In genomic region chr12:93850476-93850875, GRCh38 we compare ENCODE assay signal across 24 cellular contexts.
"Had no signal": no experiment of that assay in that cellular context is flagged by ENCODE, and none has a peak within 500 bp of the region (broad histone marks: within the 10 kb centered on the region; RNA-seq: fewer than 3 reads in every experiment).

No MANE protein-coding gene starts in this region.

- H3K36me3 ChIP-seq: esophagus squamous epithelium, sigmoid colon, upper lobe of left lung had no signal

- H3K4me1 ChIP-seq: esophagus squamous epithelium, sigmoid colon, testis, tibial artery had no signal

- ATAC-seq: left lobe of liver; naive thymus-derived CD8-positive, alpha-beta T cell; psoas muscle; right cardiac atrium; stimulated activated memory B cell treated with anti-CD40 and anti-IgM and Interleukin-4, amounts not matched to agents 10 μg/mL and 1 μg/mL and 100 μg/mL, for 72 hours had no signal

- H3K9me3 ChIP-seq: esophagus squamous epithelium, psoas muscle, sigmoid colon, spleen, testis, tibial artery, upper lobe of left lung had no signal

- H3K27me3 ChIP-seq: esophagus squamous epithelium, sigmoid colon, spleen, testis, tibial artery, upper lobe of left lung had no signal

- DNase-seq: cortex of kidney; effector memory CD8-positive, alpha-beta T cell; erythroblast; esophagus squamous epithelium; foreskin melanocyte; glutamatergic neuron; hypothalamus; naive thymus-derived CD8-positive, alpha-beta T cell; nephron progenitor cell; nucleus accumbens; posterior cingulate gyrus; psoas muscle; right cardiac atrium; sigmoid colon; stimulated activated CD4-positive, alpha-beta T cell treated with anti-CD3 and anti-CD28 coated beads, Interleukin-4, amount 100 ng/mL, for 4 hours; stimulated activated naive CD8-positive, alpha-beta T cell treated with anti-CD3 and anti-CD28 coated beads, Interleukin-15, Interleukin-2, amounts not matched to agents 100 U/mL and 50 U/mL, for 24 hours; substantia nigra; testis; tibial artery had no signal

- H3K4me3 ChIP-seq: esophagus squamous epithelium, lung, psoas muscle, sigmoid colon, spleen, testis, tibial artery, upper lobe of left lung had no signal

- H3K27ac ChIP-seq: esophagus squamous epithelium, psoas muscle, sigmoid colon, testis, tibial artery, upper lobe of left lung had no signal
